Comparison of ENCODE assay signal across 8 cellular contexts in the genomic region with DNA sequence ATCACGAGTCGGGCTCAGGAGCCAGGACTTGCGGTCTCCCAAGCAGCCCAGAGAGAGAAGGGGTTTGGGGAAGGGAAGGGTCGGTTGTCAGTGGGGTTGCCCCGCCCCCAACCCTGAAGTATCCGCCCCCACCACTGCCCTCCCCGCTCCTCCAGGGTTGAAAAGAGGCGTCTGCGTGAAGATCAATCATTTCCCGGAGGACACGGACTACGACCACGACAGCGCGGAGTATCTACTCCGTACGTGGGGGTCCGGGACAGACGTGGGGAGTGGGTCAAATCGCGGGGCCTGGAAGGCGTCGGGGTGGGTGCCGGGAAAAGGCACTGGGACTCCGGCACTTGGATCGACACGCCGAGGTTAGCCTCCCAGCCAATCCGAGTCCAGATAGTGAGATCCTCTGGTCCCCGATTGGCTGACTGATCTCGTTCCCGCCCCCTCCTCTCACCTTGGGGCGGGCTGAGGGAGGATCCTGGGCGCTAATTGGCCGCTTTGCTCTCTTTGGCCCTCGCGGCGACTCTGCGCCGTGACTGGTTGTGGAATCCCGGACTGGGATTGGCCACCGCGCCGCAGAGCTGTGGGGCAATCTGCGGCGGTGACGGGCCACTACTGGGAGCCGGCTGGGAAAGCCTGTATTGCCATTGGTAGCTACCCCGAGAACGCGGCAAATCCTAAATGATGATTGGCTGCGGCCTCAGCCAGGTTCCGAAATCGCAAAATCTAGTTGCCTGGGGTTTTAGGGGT. TPM values are rescaled to one million over a fixed set of nuclear protein-coding genes. Genes with fewer than 3 reads are reported as not detected.
DNase-seq lines count a peak whose midpoint lies in the region; ATAC-seq and TF ChIP-seq lines count a peak whose summit lies in the region.

No MANE protein-coding gene starts in this region.

- no peaks in the 10 kb centered on the region for H3K9me3 Mint-ChIP-seq in activated T-cell treated with anti-CD3 and anti-CD28 coated beads, Interleukin-2, amount 50 U/mL, for 24 hours

- peaks cover 31% of the 10 kb centered on the region for H3K4me1 Mint-ChIP-seq in activated T-cell treated with anti-CD3 and anti-CD28 coated beads, Interleukin-2, amount 50 U/mL, for 24 hours (ENCODE audit: low read depth)

- H3K27ac Mint-ChIP-seq in activated T-cell treated with anti-CD3 and anti-CD28 coated beads, Interleukin-2, amount 50 U/mL, for 24 hours = no peak overlapping the region

- no peak for TF ChIP-seq EP300 in neural cell (conservative IDR thresholded peaks at IDR 0.05; ENCODE audit: poor library complexity, severe bottlenecking)

- H3K36me3 Mint-ChIP-seq in activated T-cell treated with anti-CD3 and anti-CD28 coated beads, Interleukin-2, amount 50 U/mL, for 24 hours (ENCODE audit: low read depth) = no peaks in the 10 kb centered on the region

- H3K4me3 ChIP-seq in HUES6 (ENCODE audit: low read depth, low read length) = peak overlapping the region; percentile 45
- H3K4me3 ChIP-seq in foreskin fibroblast (ENCODE audit: low read depth in 1 of 2, low read length in 2 of 2) = peak overlapping the region; percentile 22 to 46
- H3K4me3 ChIP-seq in neural cell (ENCODE audit: low read length) = peak overlapping the region; percentile 69

- no peaks in the 10 kb centered on the region for H3F3A ChIP-seq in neural cell (ENCODE audit: insufficient read depth, low read length, poor library complexity, severe bottlenecking)

- no peak overlapping the region for H2AFZ ChIP-seq in neural cell (ENCODE audit: low read depth, low read length)

- H3K9me2 ChIP-seq in neural cell (ENCODE audit: insufficient read depth, low read length) = no peaks in the 10 kb centered on the region

- peak overlapping the region; percentile 56 for H3K4me3 Mint-ChIP-seq in activated T-cell treated with anti-CD3 and anti-CD28 coated beads, Interleukin-2, amount 50 U/mL, for 24 hours

- H3K4me2 ChIP-seq in neural cell (ENCODE audit: low read length) = no peak overlapping the region

- no peaks in the 10 kb centered on the region for H3K9me3 ChIP-seq in HUES6 (ENCODE audit: control insufficient read depth, insufficient read depth, low read depth, low read length)
- H3K9me3 ChIP-seq in neural cell (ENCODE audit: low read length) = no peaks in the 10 kb centered on the region

- H3K27ac ChIP-seq in HUES6 (ENCODE audit: low read depth, low read length) (no peak overlapping the region), neural cell (ENCODE audit: low read length) (no peak overlapping the region)

- peaks cover 72% of the 10 kb centered on the region for H3K27me3 Mint-ChIP-seq in activated T-cell treated with anti-CD3 and anti-CD28 coated beads, Interleukin-2, amount 50 U/mL, for 24 hours

- no peak for TF ChIP-seq RAD21 in neural cell (conservative IDR thresholded peaks at IDR 0.05)

- TF ChIP-seq CTCF in foreskin fibroblast (IDR thresholded peaks at IDR 0.05; ENCODE audit: low read depth, low read length) (no peak), neural cell (IDR thresholded peaks at IDR 0.05; ENCODE audit: poor library complexity, severe bottlenecking) (no peak)

- H3K9ac ChIP-seq in HUES6 (ENCODE audit: low read length) (no peak overlapping the region), neural cell (ENCODE audit: low read length) (no peak overlapping the region)

- H3K27me3 ChIP-seq in HUES6 (ENCODE audit: control insufficient read depth, insufficient read depth, low read length) (peaks cover 9% of the 10 kb centered on the region), neural cell (ENCODE audit: insufficient read depth, low read depth, low read length) (no peaks in the 10 kb centered on the region)

- peak; percentile 51 for DNase-seq in activated T-cell treated with anti-CD3 and anti-CD28 coated beads, Interleukin-2, amount 50 U/mL, for 24 hours
- DNase-seq in foreskin fibroblast (peak; percentile 95), NCI-H2196 (lab: John Stamatoyannopoulos, UW; ENCODE audit: unreplicated experiment) (no peak), UCSD-AML1 (lab: John Stamatoyannopoulos, UW; ENCODE audit: unreplicated experiment) (no peak), NCI-H526 treated with DMSO at 0.1 percent for 48 hours (lab: John Stamatoyannopoulos, UW) (no peak)

- H3K36me3 ChIP-seq in HUES6 (ENCODE audit: control insufficient read depth, insufficient read depth, low read length) = no peaks in the 10 kb centered on the region
- H3K36me3 ChIP-seq in neural cell (ENCODE audit: insufficient read depth, low read length) = no peaks in the 10 kb centered on the region

- no peaks in the 10 kb centered on the region for H3K79me2 ChIP-seq in neural cell (replicated peaks; ENCODE audit: insufficient read depth, low read length)

- peaks cover 7% of the 10 kb centered on the region for H3K4me1 ChIP-seq in HUES6 (ENCODE audit: control insufficient read depth, insufficient read depth, low read length)

- ATAC-seq in GM18517 (IDR thresholded peaks at IDR 0.05; ENCODE audit: unreplicated experiment) = no peak

- no peaks in the 10 kb centered on the region for H4K20me1 ChIP-seq in neural cell (ENCODE audit: insufficient read depth)

TF ChIP-seq in neural cell, 6 proteins besides CTCF, POLR2A, EP300 and RAD21:
- TF ChIP-seq MXI1 (conservative IDR thresholded peaks at IDR 0.05; ENCODE audit: poor library complexity, severe bottlenecking) (no peak), TAF1 (IDR thresholded peaks at IDR 0.05; ENCODE audit: low read depth) (no peak), POLR2AphosphoS5 (IDR thresholded peaks at IDR 0.05) (no peak), EZH2 (IDR thresholded peaks at IDR 0.05; ENCODE audit: borderline replicate concordance, insufficient read depth, low read length, poor library complexity, severe bottlenecking) (no peak), SMC3 (conservative IDR thresholded peaks at IDR 0.05; ENCODE audit: poor library complexity) (no peak)
- TF ChIP-seq, protein P1, sequence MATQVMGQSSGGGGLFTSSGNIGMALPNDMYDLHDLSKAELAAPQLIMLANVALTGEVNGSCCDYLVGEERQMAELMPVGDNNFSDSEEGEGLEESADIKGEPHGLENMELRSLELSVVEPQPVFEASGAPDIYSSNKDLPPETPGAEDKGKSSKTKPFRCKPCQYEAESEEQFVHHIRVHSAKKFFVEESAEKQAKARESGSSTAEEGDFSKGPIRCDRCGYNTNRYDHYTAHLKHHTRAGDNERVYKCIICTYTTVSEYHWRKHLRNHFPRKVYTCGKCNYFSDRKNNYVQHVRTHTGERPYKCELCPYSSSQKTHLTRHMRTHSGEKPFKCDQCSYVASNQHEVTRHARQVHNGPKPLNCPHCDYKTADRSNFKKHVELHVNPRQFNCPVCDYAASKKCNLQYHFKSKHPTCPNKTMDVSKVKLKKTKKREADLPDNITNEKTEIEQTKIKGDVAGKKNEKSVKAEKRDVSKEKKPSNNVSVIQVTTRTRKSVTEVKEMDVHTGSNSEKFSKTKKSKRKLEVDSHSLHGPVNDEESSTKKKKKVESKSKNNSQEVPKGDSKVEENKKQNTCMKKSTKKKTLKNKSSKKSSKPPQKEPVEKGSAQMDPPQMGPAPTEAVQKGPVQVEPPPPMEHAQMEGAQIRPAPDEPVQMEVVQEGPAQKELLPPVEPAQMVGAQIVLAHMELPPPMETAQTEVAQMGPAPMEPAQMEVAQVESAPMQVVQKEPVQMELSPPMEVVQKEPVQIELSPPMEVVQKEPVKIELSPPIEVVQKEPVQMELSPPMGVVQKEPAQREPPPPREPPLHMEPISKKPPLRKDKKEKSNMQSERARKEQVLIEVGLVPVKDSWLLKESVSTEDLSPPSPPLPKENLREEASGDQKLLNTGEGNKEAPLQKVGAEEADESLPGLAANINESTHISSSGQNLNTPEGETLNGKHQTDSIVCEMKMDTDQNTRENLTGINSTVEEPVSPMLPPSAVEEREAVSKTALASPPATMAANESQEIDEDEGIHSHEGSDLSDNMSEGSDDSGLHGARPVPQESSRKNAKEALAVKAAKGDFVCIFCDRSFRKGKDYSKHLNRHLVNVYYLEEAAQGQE (IDR thresholded peaks at IDR 0.05; ENCODE audit: borderline replicate concordance) = no peak

RNA-seq across cellular contexts. Expression of a gene that starts 13.3 kb away (rescaled TPM):
- 0.28 and 0.60 TPM in 2 replicates for polyA plus RNA-seq in neural cell
- polyA minus RNA-seq in neural cell = 0.46 and 0.97 TPM in 2 replicates

RNA-seq across cellular contexts. Expression of a gene that starts 15.4 kb away (rescaled TPM):
- polyA plus RNA-seq in neural cell = 3.3 and 6.0 TPM in 2 replicates
- 8.5 and 9.4 TPM in 2 replicates for polyA minus RNA-seq in neural cell

Comparison
In these comparisons a context has a peak if more than half of its experiments do, and no peak if none do; other contexts are left out.
1. DNase-seq: peak in activated T-cell treated with anti-CD3 and anti-CD28 coated beads, Interleukin-2, amount 50 U/mL, for 24 hours (single experiment) and foreskin fibroblast (2 of 2); none in NCI-H2196 (single experiment), UCSD-AML1 (single experiment) and NCI-H526 treated with DMSO at 0.1 percent for 48 hours (single experiment).
2. Peak in every context shown above with its lines, with median percentiles within 50 percentile points of each other: H3K4me3 ChIP-seq.